ENCODE assay signal across 19 cellular contexts in genomic region chr11:71339178-71339881, GRCh38.
DNase-seq lines count a peak whose midpoint lies in the region; ATAC-seq and TF ChIP-seq lines count a peak whose summit lies in the region.
"Had no signal": no experiment of that assay in that cellular context is flagged by ENCODE, and none has a peak within 500 bp of the region (broad histone marks: within the 10 kb centered on the region; RNA-seq: fewer than 3 reads in every experiment).

No MANE protein-coding gene starts in this region.

- POLR2A ChIA-PET in MCF 10A (lab: Yijun Ruan, JAX): no interaction called here

- no peak for TF ChIP-seq POLR2A in breast epithelium (IDR thresholded peaks at IDR 0.05)
- no peak for TF ChIP-seq POLR2A in ovary (IDR thresholded peaks at IDR 0.05)
- TF ChIP-seq POLR2A in uterus (IDR thresholded peaks at IDR 0.05): no peak

- H3K36me3 ChIP-seq in breast epithelium: no peaks in the 10 kb centered on the region
- H3K36me3 ChIP-seq in ovary: no peaks in the 10 kb centered on the region
- H3K36me3 ChIP-seq in uterus: no peaks in the 10 kb centered on the region
- H3K36me3 ChIP-seq: SJCRH30, upper lobe of left lung had no signal

- TF ChIP-seq EP300 in ovary (IDR thresholded peaks at IDR 0.05): no peak

- peak overlapping the region in 1 of 2 donors; percentile 30 for H3K27ac ChIP-seq in breast epithelium
- peak overlapping the region in 1 of 2 donors; percentile 39 for H3K27ac ChIP-seq in ovary
- H3K27ac ChIP-seq in uterus: no peak overlapping the region
- H3K27ac ChIP-seq: SJCRH30, upper lobe of left lung had no signal

- H3K4me3 ChIP-seq in breast epithelium: peak overlapping the region; percentile 10 to 57 (median 34)
- H3K4me3 ChIP-seq in fibroblast of mammary gland (ENCODE audit: control insufficient read depth, low read depth, low read length): no peak overlapping the region
- peak overlapping the region; percentile 13 for H3K4me3 ChIP-seq in ovary
- peak overlapping the region; percentile 8 to 26 for H3K4me3 ChIP-seq in uterus
- H3K4me3 ChIP-seq: lung, SJCRH30, upper lobe of left lung had no signal

- no TSS peak for BruUV-seq in MCF 10A (replicated peaks; lab: Mats Ljungman, UMichigan)

- TF ChIP-seq CTCF in breast epithelium (IDR thresholded peaks at IDR 0.05): no peak
- no peak for TF ChIP-seq CTCF in MCF 10A (IDR thresholded peaks at IDR 0.05; ENCODE audit: unreplicated experiment)
- TF ChIP-seq CTCF in fibroblast of mammary gland (conservative IDR thresholded peaks at IDR 0.05; ENCODE audit: control insufficient read depth, insufficient read depth, low read depth, low read length): no peak
- no peak for TF ChIP-seq CTCF in ovary (IDR thresholded peaks at IDR 0.05)
- TF ChIP-seq CTCF in uterus (IDR thresholded peaks at IDR 0.05): no peak

- no peaks in the 10 kb centered on the region for H3K4me1 ChIP-seq in breast epithelium
- no peaks in the 10 kb centered on the region for H3K4me1 ChIP-seq in ovary (ENCODE audit: insufficient read depth)
- H3K4me1 ChIP-seq in uterus: no peaks in the 10 kb centered on the region
- H3K4me1 ChIP-seq: SJCRH30 had no signal

- ATAC-seq in GM18517 (IDR thresholded peaks at IDR 0.05; ENCODE audit: unreplicated experiment): no peak

- intact Hi-C loops in breast epithelium (cut with DNase I; ENCODE audit: low total_unique reads): no loop called here
- intact Hi-C loops in MCF 10A (cut with micrococcal nuclease): no loop called here
- intact Hi-C loops in ovary (cut with DNase I): no loop called here
- intact Hi-C loops in uterus (cut with DNase I; ENCODE audit: low total_unique reads): no loop called here

- no peak overlapping the region for H3K4me3 Mint-ChIP-seq in MCF 10A (ENCODE audit: unreplicated experiment)
- H3K4me3 Mint-ChIP-seq: CD4-positive, alpha-beta T cell had no signal

- DNase-seq in breast epithelium (ENCODE audit: low spot score in 2 of 2) (peak in 1 of 2 donors; percentile 35), MCF 10A (ENCODE audit: unreplicated experiment) (no peak), fibroblast of mammary gland (ENCODE audit: low read depth) (peak; percentile 12), ovary (peak in 3 of 5 donors; percentile 24 to 58 (median 32)), uterus (no peak), iPS-NIHi11 (ENCODE audit: low spot score) (no peak)
- DNase-seq in activated CD8-positive, alpha-beta memory T cell treated with anti-CD3 and anti-CD28 coated beads, Interleukin-2, amount 50 U/mL, for 48 hours: no peak
- DNase-seq: 8988T; activated CD4-positive, alpha-beta T cell treated with anti-CD3 and anti-CD28 coated beads for 4 hours; activated naive CD4-positive, alpha-beta T cell treated with anti-CD3 and anti-CD28 coated beads, Interleukin-2, amount 50 U/mL, for 16 hours; CD4-positive, alpha-beta T cell; DND-41; NCI-H2081; NCI-H510A treated with DMSO at 0.1 percent for 48 hours; T1000; upper lobe of left lung had no signal

- CTCF ChIA-PET in MCF 10A (lab: Yijun Ruan, JAX): interaction anchor here (0.5 to 0.9 kb wide), 3 partner anchors 250 to 857 kb away, joined by 3 to 4 read pairs (median 3); no protein-coding TSS in a partner anchor

- no peaks in the 10 kb centered on the region for H3K27me3 Mint-ChIP-seq in MCF 10A (ENCODE audit: insufficient read depth, unreplicated experiment)

- H3K9me3 ChIP-seq in breast epithelium: no peaks in the 10 kb centered on the region
- H3K9me3 ChIP-seq in ovary: no peaks in the 10 kb centered on the region
- H3K9me3 ChIP-seq in uterus: no peaks in the 10 kb centered on the region
- H3K9me3 ChIP-seq: SJCRH30, upper lobe of left lung had no signal

- no peaks in the 10 kb centered on the region for H3K27me3 ChIP-seq in breast epithelium
- no peaks in the 10 kb centered on the region for H3K27me3 ChIP-seq in ovary
- no peaks in the 10 kb centered on the region for H3K27me3 ChIP-seq in uterus
- H3K27me3 ChIP-seq: upper lobe of left lung had no signal

- H3K27ac Mint-ChIP-seq in MCF 10A (ENCODE audit: low read depth, unreplicated experiment): no peak overlapping the region
- H3K27ac Mint-ChIP-seq: CD4-positive, alpha-beta T cell had no signal

- 22 to 26% (median 24%) methylated on average over 22 of the region's 22 CpGs for WGBS in ovary, 3 donors

- no peaks in the 10 kb centered on the region for H3K4me1 Mint-ChIP-seq in MCF 10A (ENCODE audit: insufficient read depth, unreplicated experiment)

- H3K9me3 Mint-ChIP-seq in MCF 10A (ENCODE audit: unreplicated experiment): no peaks in the 10 kb centered on the region
- H3K9me3 Mint-ChIP-seq: CD4-positive, alpha-beta T cell had no signal

- no peaks in the 10 kb centered on the region for H3K36me3 Mint-ChIP-seq in MCF 10A (ENCODE audit: insufficient read depth, unreplicated experiment)

Comparison
In these comparisons a context has a peak if more than half of its experiments do, and no peak if none do; other contexts are left out.
1. DNase-seq: peak in fibroblast of mammary gland (single experiment) and ovary (3 of 5); none in MCF 10A (single experiment), uterus (0 of 2), iPS-NIHi11 (single experiment) and activated CD8-positive, alpha-beta memory T cell treated with anti-CD3 and anti-CD28 coated beads, Interleukin-2, amount 50 U/mL, for 48 hours (single experiment).